ENCODE assay signal across 19 cellular contexts in the genomic region with DNA sequence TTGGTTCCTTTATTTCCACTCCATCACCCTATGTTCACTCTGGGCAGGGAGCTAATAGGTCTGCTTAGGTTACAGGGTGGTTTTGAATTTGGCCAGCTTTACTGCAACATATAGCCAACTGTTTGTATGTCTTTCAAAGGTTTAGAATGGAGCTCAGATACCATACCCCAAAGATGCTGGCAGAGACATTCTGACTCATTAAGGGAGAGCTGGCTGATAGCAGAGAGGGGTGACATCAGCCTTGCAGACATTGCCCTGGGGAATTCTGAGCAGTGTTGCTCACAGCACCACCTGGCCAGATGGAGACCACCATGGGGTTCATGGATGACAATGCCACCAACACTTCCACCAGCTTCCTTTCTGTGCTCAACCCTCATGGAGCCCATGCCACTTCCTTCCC. TPM values are rescaled to one million over a fixed set of nuclear protein-coding genes. Genes with fewer than 3 reads are reported as not detected.
A peak's percentile ranks its signal among the peaks of the same experiment; 100 is the strongest.
DNase-seq lines count a peak whose midpoint lies in the region; ATAC-seq, FAIRE-seq and TF ChIP-seq lines count a peak whose summit lies in the region.
"Had no signal": no experiment of that assay in that cellular context is flagged by ENCODE, and none has a peak within 500 bp of the region (broad histone marks: within the 10 kb centered on the region; RNA-seq: fewer than 3 reads in every experiment).

No MANE protein-coding gene starts in this region.

- H3K9me3 Mint-ChIP-seq in activated CD8-positive, alpha-beta memory T cell treated with anti-CD3 and anti-CD28 coated beads, Interleukin-2, amount 10 ng/mL, durations not matched to agents 7 days and 5 days (ENCODE audit: low read depth) = peaks cover 4% of the 10 kb centered on the region
- H3K9me3 Mint-ChIP-seq in astrocyte (ENCODE audit: unreplicated experiment) = peaks cover 2% of the 10 kb centered on the region
- H3K9me3 Mint-ChIP-seq in stimulated activated naive B cell treated with anti-CD40 and anti-IgM and Interleukin-4, amounts not matched to agents 10 μg/mL and 1 μg/mL and 100 μg/mL, for 72 hours = peaks cover 10 to 11% of the 10 kb centered on the region in 2 donors

- CTCF ChIA-PET in activated CD8-positive, alpha-beta memory T cell treated with anti-CD3 and anti-CD28 coated beads, Interleukin-2, amount 10 ng/mL, durations not matched to agents 7 days and 5 days (lab: Charles Lee) = interaction anchor here (1.0 to 2.3 kb wide), 8 partner anchors 37 to 183 kb away, joined by 3 to 15 read pairs (median 4); a partner anchor contains a TSS

- no peak overlapping the region for H3K4me3 Mint-ChIP-seq in activated CD8-positive, alpha-beta memory T cell treated with anti-CD3 and anti-CD28 coated beads, Interleukin-2, amount 10 ng/mL, durations not matched to agents 7 days and 5 days
- H3K4me3 Mint-ChIP-seq in astrocyte (ENCODE audit: unreplicated experiment) = no peak overlapping the region
- no peak overlapping the region for H3K4me3 Mint-ChIP-seq in stimulated activated naive B cell treated with anti-CD40 and anti-IgM and Interleukin-4, amounts not matched to agents 10 μg/mL and 1 μg/mL and 100 μg/mL, for 72 hours

- H3K4me2 ChIP-seq in astrocyte (ENCODE audit: low read length) = no peak overlapping the region

- H3K27me3 ChIP-seq in astrocyte (ENCODE audit: insufficient read depth, low read length) = peaks cover 55% of the 10 kb centered on the region
- H3K27me3 ChIP-seq: ovary had no signal

- no peaks in the 10 kb centered on the region for H3K36me3 ChIP-seq in astrocyte (ENCODE audit: insufficient read depth, low read length)
- H3K36me3 ChIP-seq: breast epithelium, ovary, Peyer's patch, upper lobe of left lung had no signal

- H3K27ac Mint-ChIP-seq in activated CD8-positive, alpha-beta memory T cell treated with anti-CD3 and anti-CD28 coated beads, Interleukin-2, amount 10 ng/mL, durations not matched to agents 7 days and 5 days = no peak overlapping the region
- no peak overlapping the region for H3K27ac Mint-ChIP-seq in astrocyte (ENCODE audit: unreplicated experiment)
- no peak overlapping the region for H3K27ac Mint-ChIP-seq in stimulated activated naive B cell treated with anti-CD40 and anti-IgM and Interleukin-4, amounts not matched to agents 10 μg/mL and 1 μg/mL and 100 μg/mL, for 72 hours

- peaks cover 13% of the 10 kb centered on the region for H3K36me3 Mint-ChIP-seq in activated CD8-positive, alpha-beta memory T cell treated with anti-CD3 and anti-CD28 coated beads, Interleukin-2, amount 10 ng/mL, durations not matched to agents 7 days and 5 days
- H3K36me3 Mint-ChIP-seq in astrocyte (ENCODE audit: low read depth, unreplicated experiment) = no peaks in the 10 kb centered on the region
- peaks cover 6 to 7% of the 10 kb centered on the region in 2 donors for H3K36me3 Mint-ChIP-seq in stimulated activated naive B cell treated with anti-CD40 and anti-IgM and Interleukin-4, amounts not matched to agents 10 μg/mL and 1 μg/mL and 100 μg/mL, for 72 hours

- no peaks in the 10 kb centered on the region for H3K79me2 ChIP-seq in astrocyte (ENCODE audit: insufficient read depth, low read length)

- H3K9ac ChIP-seq in astrocyte (ENCODE audit: low read length) = no peak overlapping the region

- H2AFZ ChIP-seq in astrocyte (ENCODE audit: low read depth, low read length) = no peak overlapping the region

- peaks cover 13% of the 10 kb centered on the region for H3K4me1 Mint-ChIP-seq in activated CD8-positive, alpha-beta memory T cell treated with anti-CD3 and anti-CD28 coated beads, Interleukin-2, amount 10 ng/mL, durations not matched to agents 7 days and 5 days
- peaks cover 4% of the 10 kb centered on the region for H3K4me1 Mint-ChIP-seq in astrocyte (ENCODE audit: low read depth, unreplicated experiment)
- H3K4me1 Mint-ChIP-seq in stimulated activated naive B cell treated with anti-CD40 and anti-IgM and Interleukin-4, amounts not matched to agents 10 μg/mL and 1 μg/mL and 100 μg/mL, for 72 hours = peaks cover 18 to 36% of the 10 kb centered on the region in 2 donors

- no peak for TF ChIP-seq CTCF in astrocyte (IDR thresholded peaks at IDR 0.05; ENCODE audit: insufficient read depth, low read depth, low read length)

- no peak for DNase-seq in activated CD8-positive, alpha-beta memory T cell treated with anti-CD3 and anti-CD28 coated beads, Interleukin-2, amount 10 ng/mL, durations not matched to agents 7 days and 5 days
- no peak for DNase-seq in activated CD8-positive, alpha-beta memory T cell treated with anti-CD3 and anti-CD28 coated beads, Interleukin-2, amount 50 U/mL, for 48 hours
- DNase-seq in astrocyte (ENCODE audit: low read depth) = peak; percentile 6
- DNase-seq in stimulated activated naive B cell treated with anti-CD40 and anti-IgM and Interleukin-4, amounts not matched to agents 10 μg/mL and 1 μg/mL and 100 μg/mL, for 72 hours = peak; percentile 15
- no peak for DNase-seq in cerebellar cortex (ENCODE audit: low spot score)
- no peak for DNase-seq in NCI-H128 (lab: John Stamatoyannopoulos, UW; ENCODE audit: unreplicated experiment)
- DNase-seq: activated naive CD4-positive, alpha-beta T cell treated with anti-CD3 and anti-CD28 coated beads, Interleukin-2, amount 50 U/mL, for 16 hours; effector CD4-positive, alpha-beta T cell; left colon; NCI-H524 treated with DMSO at 0.1 percent for 48 hours; ovary; Peyer's patch; SW 1271 had no signal

- H3K27me3 Mint-ChIP-seq in activated CD8-positive, alpha-beta memory T cell treated with anti-CD3 and anti-CD28 coated beads, Interleukin-2, amount 10 ng/mL, durations not matched to agents 7 days and 5 days = peaks cover 85% of the 10 kb centered on the region
- H3K27me3 Mint-ChIP-seq in astrocyte (ENCODE audit: low read depth, unreplicated experiment) = peaks cover 47% of the 10 kb centered on the region
- H3K27me3 Mint-ChIP-seq in stimulated activated naive B cell treated with anti-CD40 and anti-IgM and Interleukin-4, amounts not matched to agents 10 μg/mL and 1 μg/mL and 100 μg/mL, for 72 hours = peaks cover 65 to 73% of the 10 kb centered on the region in 2 donors

- H3K4me1 ChIP-seq in astrocyte (ENCODE audit: insufficient read depth, low read length) = peaks cover 5% of the 10 kb centered on the region
- H3K4me1 ChIP-seq: breast epithelium, Caco-2 had no signal

- H3K27ac ChIP-seq in astrocyte (ENCODE audit: low read depth, low read length) = no peak overlapping the region
- H3K27ac ChIP-seq: breast epithelium, ovary, Peyer's patch, upper lobe of left lung had no signal

- ATAC-seq in activated CD8-positive, alpha-beta memory T cell treated with anti-CD3 and anti-CD28 coated beads, Interleukin-2, amount 10 ng/mL, durations not matched to agents 7 days and 5 days = peak; percentile 35
- peak; percentile 44 for ATAC-seq in HG03354 (IDR thresholded peaks at IDR 0.05; ENCODE audit: poor library complexity, severe bottlenecking, unreplicated experiment)
- peak; percentile 83 to 87 for ATAC-seq in stimulated activated naive B cell treated with anti-CD40 and anti-IgM and Interleukin-4, amounts not matched to agents 10 μg/mL and 1 μg/mL and 100 μg/mL, for 72 hours (replicated peaks)
- ATAC-seq in HG02870 (IDR thresholded peaks at IDR 0.05; ENCODE audit: unreplicated experiment) = no peak
- ATAC-seq: left colon had no signal

- no peaks in the 10 kb centered on the region for H4K20me1 ChIP-seq in astrocyte (ENCODE audit: insufficient read depth, low read length)

- peaks cover 4% of the 10 kb centered on the region for H3K9me3 ChIP-seq in astrocyte (ENCODE audit: insufficient read depth, low read depth, low read length)
- H3K9me3 ChIP-seq: breast epithelium, Caco-2, ovary, Peyer's patch, upper lobe of left lung had no signal

- H3K4me3 ChIP-seq in astrocyte (ENCODE audit: insufficient read depth, low read depth, low read length) = no peak overlapping the region
- H3K4me3 ChIP-seq: breast epithelium, ovary, Peyer's patch, upper lobe of left lung had no signal

- no peak for FAIRE-seq in astrocyte (lab: Jason Lieb, UNC)

RNA-seq across cellular contexts. Expression of a gene that starts 2.1 kb away (rescaled TPM):
- total RNA-seq in activated CD8-positive, alpha-beta memory T cell treated with anti-CD3 and anti-CD28 coated beads, Interleukin-2, amount 10 ng/mL, durations not matched to agents 7 days and 5 days = not detected
- 0.05 TPM in 1 of 2 replicates, not detected in the other for total RNA-seq in astrocyte
- total RNA-seq: mucosa of gallbladder, ovary, Peyer's patch had no signal

Comparison
In these comparisons a context has a peak if more than half of its experiments do, and no peak if none do; other contexts are left out.
1. DNase-seq: peak in astrocyte (single experiment) and stimulated activated naive B cell treated with anti-CD40 and anti-IgM and Interleukin-4, amounts not matched to agents 10 μg/mL and 1 μg/mL and 100 μg/mL, for 72 hours (single experiment); none in activated CD8-positive, alpha-beta memory T cell treated with anti-CD3 and anti-CD28 coated beads, Interleukin-2, amount 10 ng/mL, durations not matched to agents 7 days and 5 days (single experiment), activated CD8-positive, alpha-beta memory T cell treated with anti-CD3 and anti-CD28 coated beads, Interleukin-2, amount 50 U/mL, for 48 hours (single experiment), cerebellar cortex (single experiment) and NCI-H128 (single experiment).